ENCODE assay signal across 8 cellular contexts in the genomic region with DNA sequence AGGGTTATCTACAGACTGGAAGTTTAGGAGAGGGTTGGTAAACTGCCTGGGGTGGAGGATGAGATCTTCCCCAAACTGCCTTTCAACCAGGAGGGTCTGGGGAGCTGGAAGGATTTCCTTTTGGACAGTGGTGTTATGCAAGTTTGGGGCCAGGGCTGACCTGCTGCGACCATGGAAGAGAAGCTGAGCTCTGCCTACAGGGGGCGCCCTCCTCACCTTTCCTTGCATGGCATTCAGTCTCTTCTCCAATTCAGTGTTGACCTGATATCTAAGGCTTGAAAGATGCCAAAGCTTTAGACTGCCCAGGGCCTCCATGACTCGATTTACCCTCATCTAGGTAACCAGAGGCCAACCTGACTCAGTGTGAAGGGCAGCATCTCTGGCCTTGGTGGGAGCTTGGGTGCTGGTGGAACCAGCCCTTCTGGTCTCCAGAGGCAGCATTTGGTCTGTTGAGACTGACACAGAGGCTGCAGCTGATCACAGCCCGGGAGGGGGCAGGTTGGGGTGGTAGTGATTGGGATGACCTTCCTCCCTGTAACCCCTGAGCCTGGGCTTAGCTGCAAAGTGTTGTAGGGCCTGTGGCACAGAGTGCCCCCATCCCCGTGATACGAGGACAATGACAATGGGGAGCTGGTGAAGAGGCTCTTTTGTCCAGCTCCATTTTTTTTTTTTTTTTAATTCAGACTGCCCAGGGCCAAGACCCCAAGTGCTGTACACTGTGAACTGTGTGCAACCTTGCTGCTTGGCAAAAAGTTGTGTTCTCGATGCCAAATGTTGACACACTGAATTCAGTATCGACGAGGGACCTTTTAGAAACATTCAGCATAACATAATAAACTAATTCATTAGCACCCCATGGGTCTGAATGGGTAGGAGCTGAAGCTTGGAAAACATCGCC.
A peak's percentile ranks its signal among the peaks of the same experiment; 100 is the strongest.
DNase-seq lines count a peak whose midpoint lies in the region; ATAC-seq and TF ChIP-seq lines count a peak whose summit lies in the region.

No MANE protein-coding gene starts in this region.

- H3K79me2 ChIP-seq in OCI-LY7 (ENCODE audit: insufficient read depth, low read depth, low read length) = no peaks in the 10 kb centered on the region

- no peaks in the 10 kb centered on the region for H3K36me3 Mint-ChIP-seq in activated T-cell treated with anti-CD3 and anti-CD28 coated beads, Interleukin-2, amount 50 U/mL, for 4 hours (ENCODE audit: insufficient read depth)

- H3K9me3 ChIP-seq in OCI-LY7 (ENCODE audit: low read length) = no peaks in the 10 kb centered on the region
- H3K9me3 ChIP-seq in iPS DF 6.9 (ENCODE audit: control insufficient read depth, insufficient read depth, low read length) = no peaks in the 10 kb centered on the region

- no peak overlapping the region for H3K4me3 Mint-ChIP-seq in activated T-cell treated with anti-CD3 and anti-CD28 coated beads, Interleukin-2, amount 50 U/mL, for 4 hours

- no peaks in the 10 kb centered on the region for H3K9me2 ChIP-seq in OCI-LY7 (ENCODE audit: insufficient read depth, low read length)

- POLR2A ChIA-PET in OCI-LY7 (lab: Charles Lee) = interaction anchor here (0.8 to 1.0 kb wide), 3 partner anchors 88 to 166 kb away, joined by 3 read pairs; no protein-coding TSS in a partner anchor

- H3K9me3 Mint-ChIP-seq in activated T-cell treated with anti-CD3 and anti-CD28 coated beads, Interleukin-2, amount 50 U/mL, for 4 hours = no peaks in the 10 kb centered on the region

- peaks cover 38% of the 10 kb centered on the region for H3K4me1 ChIP-seq in OCI-LY7 (ENCODE audit: insufficient read depth, low read length, poor library complexity, severe bottlenecking)
- no peaks in the 10 kb centered on the region for H3K4me1 ChIP-seq in iPS DF 6.9 (ENCODE audit: control insufficient read depth, insufficient read depth, low read length)

- no peaks in the 10 kb centered on the region for H3K4me1 Mint-ChIP-seq in activated T-cell treated with anti-CD3 and anti-CD28 coated beads, Interleukin-2, amount 50 U/mL, for 4 hours (ENCODE audit: low read depth)

- DNase-seq in CD1c-positive myeloid dendritic cell (ENCODE audit: extremely low spot score) (peak; percentile 28), OCI-LY7 (ENCODE audit: low spot score) (peak; percentile 66), iPS DF 6.9 (ENCODE audit: low read depth, low spot score) (peak; percentile 37), amniotic stem cell (lab: John Stamatoyannopoulos, UW) (no peak), DMS53 (lab: John Stamatoyannopoulos, UW) (no peak)
- DNase-seq in activated T-cell treated with anti-CD3 and anti-CD28 coated beads, Interleukin-2, amount 50 U/mL, for 4 hours = no peak

- CTCF ChIA-PET in OCI-LY7 (lab: Charles Lee; ENCODE audit: unreplicated experiment) = interaction anchor here (0.6 to 1.8 kb wide), 5 partner anchors 13 to 166 kb away, joined by 3 to 7 read pairs (median 4); no protein-coding TSS in a partner anchor

- WGBS in iPS DF 6.9 (ENCODE audit: insufficient coverage, insufficient read length) = no CpG with 5 or more reads among the region's 10 CpGs

- no peaks in the 10 kb centered on the region for H3K27me3 ChIP-seq in iPS DF 6.9 (ENCODE audit: control insufficient read depth, insufficient read depth, low read length)

- BruUV-seq in OCI-LY7 (replicated peaks; lab: Mats Ljungman, UMichigan) = no TSS peak

- no peak overlapping the region for H3K27ac ChIP-seq in OCI-LY7 (ENCODE audit: low read depth, low read length, poor library complexity, severe bottlenecking)
- no peak overlapping the region for H3K27ac ChIP-seq in iPS DF 6.9 (ENCODE audit: low read length)

- no peak overlapping the region for H3K4me2 ChIP-seq in OCI-LY7 (ENCODE audit: low read length)

- H3K36me3 ChIP-seq in OCI-LY7 (ENCODE audit: insufficient read depth, low read length) (peaks cover 11% of the 10 kb centered on the region), iPS DF 6.9 (ENCODE audit: control insufficient read depth, insufficient read depth, low read length) (no peaks in the 10 kb centered on the region)

- H3K27me3 Mint-ChIP-seq in activated T-cell treated with anti-CD3 and anti-CD28 coated beads, Interleukin-2, amount 50 U/mL, for 4 hours (ENCODE audit: low read depth) = peaks cover 8% of the 10 kb centered on the region

- H2AFZ ChIP-seq in OCI-LY7 (ENCODE audit: low read length) = no peak overlapping the region

- H3K4me3 ChIP-seq in GM12875 (ENCODE audit: low read depth, low read length) (no peak overlapping the region), OCI-LY7 (ENCODE audit: low read depth, low read length, poor library complexity, severe bottlenecking) (no peak overlapping the region), iPS DF 6.9 (ENCODE audit: low read length) (no peak overlapping the region)

- intact Hi-C loops in OCI-LY7 (cut with micrococcal nuclease; ENCODE audit: unreplicated experiment) = loop anchor here (1.0 to 2.0 kb wide), 2 partner anchors 86 to 164 kb away; no protein-coding TSS in a partner anchor

- no peaks in the 10 kb centered on the region for H4K20me1 ChIP-seq in OCI-LY7 (ENCODE audit: insufficient read depth, low read length)

- TF ChIP-seq CTCF in GM12875 (IDR thresholded peaks at IDR 0.05; ENCODE audit: borderline replicate concordance, insufficient read depth, low read depth, low read length) = peak; percentile 82
- peak; percentile 95 for TF ChIP-seq CTCF in OCI-LY7 (conservative IDR thresholded peaks at IDR 0.05; ENCODE audit: low read length)

- no peak for ATAC-seq in HG03108 (IDR thresholded peaks at IDR 0.05; ENCODE audit: unreplicated experiment)
- ATAC-seq in activated T-cell treated with anti-CD3 and anti-CD28 coated beads, Interleukin-2, amount 50 U/mL, for 4 hours = no peak

Comparison
In these comparisons a context has a peak if more than half of its experiments do, and no peak if none do; other contexts are left out.
1. DNase-seq: peak in CD1c-positive myeloid dendritic cell (single experiment), OCI-LY7 (single experiment) and iPS DF 6.9 (single experiment); none in amniotic stem cell (single experiment), DMS53 (single experiment) and activated T-cell treated with anti-CD3 and anti-CD28 coated beads, Interleukin-2, amount 50 U/mL, for 4 hours (single experiment).